11 cellular contexts compared by ENCODE assay signal in genomic region chr7:151125835-151126481, GRCh38. TPM values are rescaled to one million over a fixed set of nuclear protein-coding genes. Genes with fewer than 3 reads are reported as not detected.
DNase-seq lines count a peak whose midpoint lies in the region; ATAC-seq, FAIRE-seq and TF ChIP-seq lines count a peak whose summit lies in the region.
"Had no signal": no experiment of that assay in that cellular context is flagged by ENCODE, and none has a peak within 500 bp of the region (broad histone marks: within the 10 kb centered on the region; RNA-seq: fewer than 3 reads in every experiment).

No MANE protein-coding gene starts in this region.

- POLR2A ChIA-PET in AG04450 (lab: Yijun Ruan, JAX) = no interaction called here

- H3K27me3 Mint-ChIP-seq in osteocyte (ENCODE audit: unreplicated experiment) = no peaks in the 10 kb centered on the region

- H3K36me3 ChIP-seq in adipocyte (ENCODE audit: control insufficient read depth, insufficient read depth, low read length, severe bottlenecking) = peaks cover 62% of the 10 kb centered on the region

- ATAC-seq in left cardiac atrium = peak; percentile 19 to 41
- no peak for ATAC-seq in HG03460 (IDR thresholded peaks at IDR 0.05; ENCODE audit: unreplicated experiment)
- ATAC-seq in HG02970 (IDR thresholded peaks at IDR 0.05; ENCODE audit: low FRiP score, unreplicated experiment) = no peak
- ATAC-seq in GM18873 (IDR thresholded peaks at IDR 0.05; ENCODE audit: low FRiP score, unreplicated experiment) = no peak

- peak overlapping the region; percentile 54 for H3K27ac Mint-ChIP-seq in osteocyte (ENCODE audit: unreplicated experiment)
- H3K27ac Mint-ChIP-seq: T-helper 1 cell treated with Interleukin-12 subunit alpha and Interleukin-12 subunit beta and Interleukin-4 antibody, amounts not matched to agents 30 μg/mL and 1 μg/mL, for 36 hours had no signal

- no peak for DNase-seq in AG04450 (ENCODE audit: low read depth, low spot score)
- no peak for DNase-seq in adipocyte (ENCODE audit: low read depth)
- no peak for DNase-seq in left cardiac atrium
- DNase-seq in osteocyte (ENCODE audit: extremely low spot score, unreplicated experiment) = no peak
- no peak for DNase-seq in HTR-8/SVneo (ENCODE audit: insufficient read length, low spot score)

- H3K4me3 Mint-ChIP-seq in osteocyte (ENCODE audit: unreplicated experiment) = peak overlapping the region; percentile 62
- H3K4me3 Mint-ChIP-seq: T-helper 1 cell treated with Interleukin-12 subunit alpha and Interleukin-12 subunit beta and Interleukin-4 antibody, amounts not matched to agents 30 μg/mL and 1 μg/mL, for 36 hours had no signal

- H3K9ac ChIP-seq in adipocyte (ENCODE audit: low read length) = peak overlapping the region; percentile 12
- H3K9ac ChIP-seq: BLaER1 had no signal

- no peak overlapping the region for H3K27ac ChIP-seq in AG04450 (ENCODE audit: low read depth, low read length)
- H3K27ac ChIP-seq: BLaER1 had no signal

- H3K36me3 Mint-ChIP-seq in osteocyte (ENCODE audit: unreplicated experiment) = peaks cover 43% of the 10 kb centered on the region

- H3K4me3 ChIP-seq in AG04450 (ENCODE audit: low read depth, low read length) (peak overlapping the region; percentile 13; the same call in 1 of the 2 replicates), adipocyte (ENCODE audit: low read length) (peak overlapping the region; percentile 64)
- H3K4me3 ChIP-seq: BLaER1 had no signal

- peaks cover 6% of the 10 kb centered on the region for H3K4me1 Mint-ChIP-seq in osteocyte (ENCODE audit: unreplicated experiment)

- no peaks in the 10 kb centered on the region for H3K27me3 ChIP-seq in AG04450 (ENCODE audit: control insufficient read depth, insufficient read depth, low read length)
- H3K27me3 ChIP-seq in adipocyte (replicated peaks; ENCODE audit: control insufficient read depth, insufficient read depth, low read length) = no peaks in the 10 kb centered on the region
- H3K27me3 ChIP-seq: BLaER1 had no signal

- intact Hi-C loops in left cardiac atrium (cut with DNase I) = loop anchor here (2.0 to 5.0 kb wide), 2 partner anchors 176 to 177 kb away; no protein-coding TSS in a partner anchor

- H3K4me1 ChIP-seq in adipocyte (ENCODE audit: control insufficient read depth, insufficient read depth, low read length) = peaks cover 7% of the 10 kb centered on the region

- H3K9me3 ChIP-seq in AG04450 (ENCODE audit: control insufficient read depth, insufficient read depth, low read length) = no peaks in the 10 kb centered on the region; the same call in 1 of the 2 replicates
- H3K9me3 ChIP-seq in adipocyte (ENCODE audit: control insufficient read depth, low read length) = no peaks in the 10 kb centered on the region
- H3K9me3 ChIP-seq: BLaER1 had no signal

- no peaks in the 10 kb centered on the region for H3K9me3 Mint-ChIP-seq in osteocyte (ENCODE audit: unreplicated experiment)
- H3K9me3 Mint-ChIP-seq: T-helper 1 cell treated with Interleukin-12 subunit alpha and Interleukin-12 subunit beta and Interleukin-4 antibody, amounts not matched to agents 30 μg/mL and 1 μg/mL, for 36 hours had no signal

- CTCF ChIA-PET in AG04450 (lab: Charles Lee) = interaction anchor here (0.6 to 4.0 kb wide), 2 partner anchors 16 to 137 kb away, joined by 3 to 21 read pairs; no protein-coding TSS in a partner anchor

- FAIRE-seq in HTR-8/SVneo (lab: Jason Lieb, UNC) = no peak
- FAIRE-seq: GM12892 had no signal

- TF ChIP-seq CTCF in AG04450 (IDR thresholded peaks at IDR 0.05; ENCODE audit: low read depth, low read length) = no peak
- TF ChIP-seq CTCF in osteocyte (IDR thresholded peaks at IDR 0.05) = no peak

RNA-seq across cellular contexts. Expression of gene AGAP3, which starts 39.7 kb away (rescaled TPM):
- 41.6 and 44.6 TPM in 2 replicates for polyA plus RNA-seq in AG04450 (2011; rRNA removed)
- 44.7 and 64.4 TPM in 2 replicates for polyA minus RNA-seq in AG04450 (2011; rRNA and poly(A)+ RNA removed)
- total RNA-seq in left cardiac atrium (10 to 100 TPM; 53.0 to 61.5 TPM), osteocyte (131 and 135 TPM in 2 replicates)

RNA-seq across cellular contexts. Expression of gene GBX1, which starts 41.5 kb away (rescaled TPM):
- polyA plus RNA-seq in AG04450 (2011; rRNA removed) = not detected in 2 replicates
- not detected in 2 replicates for polyA minus RNA-seq in AG04450 (2011; rRNA and poly(A)+ RNA removed)
- under 1 TPM in 1 of 2 donors, not detected in 1; 0.56 TPM for total RNA-seq in left cardiac atrium
- total RNA-seq in osteocyte = not detected in 2 replicates

RNA-seq across cellular contexts. Expression of gene TMUB1, which starts 42.7 kb away (rescaled TPM):
- polyA plus RNA-seq in AG04450 (2011; rRNA removed) = 9.7 and 11.3 TPM in 2 replicates
- 2.3 and 3.9 TPM in 2 replicates for polyA minus RNA-seq in AG04450 (2011; rRNA and poly(A)+ RNA removed)
- total RNA-seq in left cardiac atrium (10 to 100 TPM; 36.3 to 37.9 TPM), osteocyte (26.1 and 30.0 TPM in 2 replicates)

RNA-seq across cellular contexts. Expression of gene FASTK, which starts 45.3 kb away (rescaled TPM):
- 44.1 and 59.9 TPM in 2 replicates for polyA plus RNA-seq in AG04450 (2011; rRNA removed)
- polyA minus RNA-seq in AG04450 (2011; rRNA and poly(A)+ RNA removed) = 45.5 and 61.4 TPM in 2 replicates
- total RNA-seq in left cardiac atrium (10 to 100 TPM; 62.9 to 73.2 TPM), osteocyte (101 and 104 TPM in 2 replicates)

Comparison
In these comparisons a context has a peak if more than half of its experiments do, and no peak if none do; other contexts are left out.
1. ATAC-seq: peak in left cardiac atrium (2 of 2); none in HG03460 (single experiment), HG02970 (single experiment) and GM18873 (single experiment).